In genomic region chr19:43564800-43565199, GRCh38 we compare ENCODE assay signal across 18 cellular contexts. TPM values are rescaled to one million over a fixed set of nuclear protein-coding genes. Genes with fewer than 3 reads are reported as not detected.
DNase-seq lines count a peak whose midpoint lies in the region; ATAC-seq and TF ChIP-seq lines count a peak whose summit lies in the region.
"Had no signal": no experiment of that assay in that cellular context is flagged by ENCODE, and none has a peak within 500 bp of the region (broad histone marks: within the 10 kb centered on the region; RNA-seq: fewer than 3 reads in every experiment).

No MANE protein-coding gene starts in this region.

- intact Hi-C loops in activated naive CD4-positive, alpha-beta T cell treated with anti-CD3 and anti-CD28 coated beads for 36 hours (cut with micrococcal nuclease), result no loop called here

- H3K36me3 Mint-ChIP-seq in activated naive CD4-positive, alpha-beta T cell treated with anti-CD3 and anti-CD28 coated beads for 36 hours (ENCODE audit: low read depth), result peaks cover 13% of the 10 kb centered on the region

- no peaks in the 10 kb centered on the region for H3K27me3 Mint-ChIP-seq in activated naive CD4-positive, alpha-beta T cell treated with anti-CD3 and anti-CD28 coated beads for 36 hours (ENCODE audit: low read depth)
- H3K27me3 Mint-ChIP-seq in stimulated activated naive CD8-positive, alpha-beta T cell treated with anti-CD3 and anti-CD28 coated beads, Interleukin-15, amount 100 ng/mL, for 72 hours, result no peaks in the 10 kb centered on the region

- TF ChIP-seq CTCF in choroid plexus epithelial cell (conservative IDR thresholded peaks at IDR 0.05; ENCODE audit: low read depth, low read length), result no peak

- H3K4me3 Mint-ChIP-seq in activated naive CD4-positive, alpha-beta T cell treated with anti-CD3 and anti-CD28 coated beads for 36 hours, result no peak overlapping the region
- no peak overlapping the region for H3K4me3 Mint-ChIP-seq in stimulated activated naive CD8-positive, alpha-beta T cell treated with anti-CD3 and anti-CD28 coated beads, Interleukin-15, amount 100 ng/mL, for 72 hours
- H3K4me3 Mint-ChIP-seq: activated T-cell treated with anti-CD3 and anti-CD28 coated beads, Interleukin-2, amount 50 U/mL, for 4 hours had no signal

- peak overlapping the region; percentile 7 for H3K27ac Mint-ChIP-seq in activated naive CD4-positive, alpha-beta T cell treated with anti-CD3 and anti-CD28 coated beads for 36 hours
- H3K27ac Mint-ChIP-seq in stimulated activated naive CD8-positive, alpha-beta T cell treated with anti-CD3 and anti-CD28 coated beads, Interleukin-15, amount 100 ng/mL, for 72 hours, result peak overlapping the region; percentile 19 to 21

- no peak overlapping the region for H3K4me3 ChIP-seq in choroid plexus epithelial cell (ENCODE audit: low read depth, low read length)
- H3K4me3 ChIP-seq: skin epidermis had no signal

- H3K9me3 Mint-ChIP-seq in activated naive CD4-positive, alpha-beta T cell treated with anti-CD3 and anti-CD28 coated beads for 36 hours, result no peaks in the 10 kb centered on the region
- no peaks in the 10 kb centered on the region for H3K9me3 Mint-ChIP-seq in stimulated activated naive CD8-positive, alpha-beta T cell treated with anti-CD3 and anti-CD28 coated beads, Interleukin-15, amount 100 ng/mL, for 72 hours
- H3K9me3 Mint-ChIP-seq: activated T-cell treated with anti-CD3 and anti-CD28 coated beads, Interleukin-2, amount 50 U/mL, for 4 hours had no signal

- no peak for DNase-seq in activated naive CD4-positive, alpha-beta T cell treated with anti-CD3 and anti-CD28 coated beads for 36 hours
- DNase-seq in activated naive CD4-positive, alpha-beta T cell treated with anti-CD3 and anti-CD28 coated beads, Interleukin-2, amount 50 U/mL, for 16 hours, result no peak
- DNase-seq in NCI-H524 treated with DMSO at 0.1 percent for 48 hours (lab: John Stamatoyannopoulos, UW), result peak; percentile 21
- peak; percentile 30 for DNase-seq in choroid plexus epithelial cell (ENCODE audit: low read depth)
- DNase-seq in stimulated activated naive CD8-positive, alpha-beta T cell treated with anti-CD3 and anti-CD28 coated beads, Interleukin-15, amount 100 ng/mL, for 72 hours, result no peak
- no peak for DNase-seq in HUDEP-2 (lab: John Stamatoyannopoulos, UW; ENCODE audit: unreplicated experiment in 76 of 76)
- DNase-seq in MV-4-11 (lab: John Stamatoyannopoulos, UW), result no peak
- DNase-seq in GOT3 (lab: John Stamatoyannopoulos, UW), result no peak
- DNase-seq: activated CD4-positive, alpha-beta T cell treated with anti-CD3 and anti-CD28 coated beads for 4 hours; activated T-cell treated with anti-CD3 and anti-CD28 coated beads, Interleukin-2, amount 50 U/mL, for 4 hours; effector CD4-positive, alpha-beta T cell; kidney glomerular epithelial cell; NCI-H2081 treated with DMSO at 0.1 percent for 48 hours; NK-92 treated with Interleukin-12 subunit alpha and Interleukin-12 subunit beta, amount 100 ng/mL, for 24 hours; T1000 had no signal

- CTCF ChIA-PET in activated naive CD4-positive, alpha-beta T cell treated with anti-CD3 and anti-CD28 coated beads for 36 hours (lab: Charles Lee), result interaction anchor here (0.7 to 2.9 kb wide), 4 partner anchors 10 to 88 kb away, joined by 3 to 14 read pairs (median 6); partner anchors contain the start of genes IRGQ, XRCC1 and ZNF576

- H3K4me1 Mint-ChIP-seq in activated naive CD4-positive, alpha-beta T cell treated with anti-CD3 and anti-CD28 coated beads for 36 hours (ENCODE audit: low read depth), result peaks cover 43% of the 10 kb centered on the region
- peaks cover 67% of the 10 kb centered on the region for H3K4me1 Mint-ChIP-seq in stimulated activated naive CD8-positive, alpha-beta T cell treated with anti-CD3 and anti-CD28 coated beads, Interleukin-15, amount 100 ng/mL, for 72 hours

- no peak for ATAC-seq in stimulated activated naive CD8-positive, alpha-beta T cell treated with anti-CD3 and anti-CD28 coated beads, Interleukin-15, amount 100 ng/mL, for 72 hours
- ATAC-seq: activated T-cell treated with anti-CD3 and anti-CD28 coated beads, Interleukin-2, amount 50 U/mL, for 4 hours; HCT116; Right ventricle myocardium inferior had no signal

RNA-seq across cellular contexts. Expression of gene XRCC1, which starts 10.5 kb away (rescaled TPM):
- 10 to 100 TPM; 33.7 to 34.5 TPM for total RNA-seq in activated naive CD4-positive, alpha-beta T cell treated with anti-CD3 and anti-CD28 coated beads for 36 hours

RNA-seq across cellular contexts. Expression of gene PINLYP, which starts 10.8 kb away (rescaled TPM):
- total RNA-seq in activated naive CD4-positive, alpha-beta T cell treated with anti-CD3 and anti-CD28 coated beads for 36 hours, result 1 to 10 TPM; 3.2 to 3.8 TPM

RNA-seq across cellular contexts. Expression of gene IRGQ, which starts 31.1 kb away (rescaled TPM):
- 10 to 100 TPM; 17.2 to 18.7 TPM for total RNA-seq in activated naive CD4-positive, alpha-beta T cell treated with anti-CD3 and anti-CD28 coated beads for 36 hours

RNA-seq across cellular contexts. Expression of gene ZNF576, which starts 31.6 kb away (rescaled TPM):
- total RNA-seq in activated naive CD4-positive, alpha-beta T cell treated with anti-CD3 and anti-CD28 coated beads for 36 hours, result 10 to 100 TPM; 11.6 to 11.7 TPM

RNA-seq across cellular contexts. Expression of gene ZNF575, which starts 31.8 kb away (rescaled TPM):
- 1 to 10 TPM; 3.1 to 5.2 TPM for total RNA-seq in activated naive CD4-positive, alpha-beta T cell treated with anti-CD3 and anti-CD28 coated beads for 36 hours

Comparison
In these comparisons a context has a peak if more than half of its experiments do, and no peak if none do; other contexts are left out.
1. DNase-seq: peak in NCI-H524 treated with DMSO at 0.1 percent for 48 hours (single experiment) and choroid plexus epithelial cell (single experiment); none in activated naive CD4-positive, alpha-beta T cell treated with anti-CD3 and anti-CD28 coated beads for 36 hours (single experiment), activated naive CD4-positive, alpha-beta T cell treated with anti-CD3 and anti-CD28 coated beads, Interleukin-2, amount 50 U/mL, for 16 hours (single experiment), stimulated activated naive CD8-positive, alpha-beta T cell treated with anti-CD3 and anti-CD28 coated beads, Interleukin-15, amount 100 ng/mL, for 72 hours (0 of 2), HUDEP-2 (0 of 76), MV-4-11 (single experiment) and GOT3 (single experiment).